2 cellular contexts compared by ENCODE assay signal in genomic region chr13:27423333-27423732, GRCh38.
TF ChIP-seq lines count a peak whose summit lies in the region.

No MANE protein-coding gene starts in this region.

TF ChIP-seq in SK-N-SH, 30 proteins besides CTCF, POLR2A, EP300 and RAD21 (continued from another document):
- TF ChIP-seq, protein P1, sequence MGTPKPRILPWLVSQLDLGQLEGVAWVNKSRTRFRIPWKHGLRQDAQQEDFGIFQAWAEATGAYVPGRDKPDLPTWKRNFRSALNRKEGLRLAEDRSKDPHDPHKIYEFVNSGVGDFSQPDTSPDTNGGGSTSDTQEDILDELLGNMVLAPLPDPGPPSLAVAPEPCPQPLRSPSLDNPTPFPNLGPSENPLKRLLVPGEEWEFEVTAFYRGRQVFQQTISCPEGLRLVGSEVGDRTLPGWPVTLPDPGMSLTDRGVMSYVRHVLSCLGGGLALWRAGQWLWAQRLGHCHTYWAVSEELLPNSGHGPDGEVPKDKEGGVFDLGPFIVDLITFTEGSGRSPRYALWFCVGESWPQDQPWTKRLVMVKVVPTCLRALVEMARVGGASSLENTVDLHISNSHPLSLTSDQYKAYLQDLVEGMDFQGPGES (IDR thresholded peaks at IDR 0.05; ENCODE audit: low read depth, low read length): no peak
- TF ChIP-seq, protein P2, sequence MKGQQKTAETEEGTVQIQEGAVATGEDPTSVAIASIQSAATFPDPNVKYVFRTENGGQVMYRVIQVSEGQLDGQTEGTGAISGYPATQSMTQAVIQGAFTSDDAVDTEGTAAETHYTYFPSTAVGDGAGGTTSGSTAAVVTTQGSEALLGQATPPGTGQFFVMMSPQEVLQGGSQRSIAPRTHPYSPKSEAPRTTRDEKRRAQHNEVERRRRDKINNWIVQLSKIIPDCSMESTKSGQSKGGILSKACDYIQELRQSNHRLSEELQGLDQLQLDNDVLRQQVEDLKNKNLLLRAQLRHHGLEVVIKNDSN (IDR thresholded peaks at IDR 0.05; ENCODE audit: borderline replicate concordance, low read depth): no peak
- TF ChIP-seq TEAD4 (IDR thresholded peaks at IDR 0.05; ENCODE audit: borderline replicate concordance, insufficient read depth): no peak
- TF ChIP-seq, protein P3, sequence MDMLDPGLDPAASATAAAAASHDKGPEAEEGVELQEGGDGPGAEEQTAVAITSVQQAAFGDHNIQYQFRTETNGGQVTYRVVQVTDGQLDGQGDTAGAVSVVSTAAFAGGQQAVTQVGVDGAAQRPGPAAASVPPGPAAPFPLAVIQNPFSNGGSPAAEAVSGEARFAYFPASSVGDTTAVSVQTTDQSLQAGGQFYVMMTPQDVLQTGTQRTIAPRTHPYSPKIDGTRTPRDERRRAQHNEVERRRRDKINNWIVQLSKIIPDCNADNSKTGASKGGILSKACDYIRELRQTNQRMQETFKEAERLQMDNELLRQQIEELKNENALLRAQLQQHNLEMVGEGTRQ (IDR thresholded peaks at IDR 0.05; ENCODE audit: borderline replicate concordance, low read depth, low read length): no peak

TF ChIP-seq in SK-N-SH treated with all-trans-retinoic acid at 6 μM for 48 hours, 23 proteins besides CTCF, POLR2A, EP300 and RAD21 (continued from another document):
- TF ChIP-seq ZNF70 (CRISPR knock-in tag; IDR thresholded peaks at IDR 0.05): no peak
- TF ChIP-seq, protein P4, sequence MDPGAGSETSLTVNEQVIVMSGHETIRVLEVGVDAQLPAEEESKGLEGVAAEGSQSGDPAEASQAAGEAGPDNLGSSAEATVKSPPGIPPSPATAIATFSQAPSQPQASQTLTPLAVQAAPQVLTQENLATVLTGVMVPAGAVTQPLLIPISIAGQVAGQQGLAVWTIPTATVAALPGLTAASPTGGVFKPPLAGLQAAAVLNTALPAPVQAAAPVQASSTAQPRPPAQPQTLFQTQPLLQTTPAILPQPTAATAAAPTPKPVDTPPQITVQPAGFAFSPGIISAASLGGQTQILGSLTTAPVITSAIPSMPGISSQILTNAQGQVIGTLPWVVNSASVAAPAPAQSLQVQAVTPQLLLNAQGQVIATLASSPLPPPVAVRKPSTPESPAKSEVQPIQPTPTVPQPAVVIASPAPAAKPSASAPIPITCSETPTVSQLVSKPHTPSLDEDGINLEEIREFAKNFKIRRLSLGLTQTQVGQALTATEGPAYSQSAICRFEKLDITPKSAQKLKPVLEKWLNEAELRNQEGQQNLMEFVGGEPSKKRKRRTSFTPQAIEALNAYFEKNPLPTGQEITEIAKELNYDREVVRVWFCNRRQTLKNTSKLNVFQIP (CRISPR knock-in tag; IDR thresholded peaks at IDR 0.05; ENCODE audit: borderline replicate concordance, low read depth): no peak
- TF ChIP-seq, protein P5, sequence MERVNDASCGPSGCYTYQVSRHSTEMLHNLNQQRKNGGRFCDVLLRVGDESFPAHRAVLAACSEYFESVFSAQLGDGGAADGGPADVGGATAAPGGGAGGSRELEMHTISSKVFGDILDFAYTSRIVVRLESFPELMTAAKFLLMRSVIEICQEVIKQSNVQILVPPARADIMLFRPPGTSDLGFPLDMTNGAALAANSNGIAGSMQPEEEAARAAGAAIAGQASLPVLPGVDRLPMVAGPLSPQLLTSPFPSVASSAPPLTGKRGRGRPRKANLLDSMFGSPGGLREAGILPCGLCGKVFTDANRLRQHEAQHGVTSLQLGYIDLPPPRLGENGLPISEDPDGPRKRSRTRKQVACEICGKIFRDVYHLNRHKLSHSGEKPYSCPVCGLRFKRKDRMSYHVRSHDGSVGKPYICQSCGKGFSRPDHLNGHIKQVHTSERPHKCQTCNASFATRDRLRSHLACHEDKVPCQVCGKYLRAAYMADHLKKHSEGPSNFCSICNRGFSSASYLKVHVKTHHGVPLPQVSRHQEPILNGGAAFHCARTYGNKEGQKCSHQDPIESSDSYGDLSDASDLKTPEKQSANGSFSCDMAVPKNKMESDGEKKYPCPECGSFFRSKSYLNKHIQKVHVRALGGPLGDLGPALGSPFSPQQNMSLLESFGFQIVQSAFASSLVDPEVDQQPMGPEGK (CRISPR knock-in tag; IDR thresholded peaks at IDR 0.05; ENCODE audit: borderline replicate concordance): no peak
TF ChIP-seq in SK-N-SH treated with all-trans-retinoic acid at 6 μM for 48 hours: peak in this region for 0.
